ENCODE assay signal across 24 cellular contexts in the genomic region with DNA sequence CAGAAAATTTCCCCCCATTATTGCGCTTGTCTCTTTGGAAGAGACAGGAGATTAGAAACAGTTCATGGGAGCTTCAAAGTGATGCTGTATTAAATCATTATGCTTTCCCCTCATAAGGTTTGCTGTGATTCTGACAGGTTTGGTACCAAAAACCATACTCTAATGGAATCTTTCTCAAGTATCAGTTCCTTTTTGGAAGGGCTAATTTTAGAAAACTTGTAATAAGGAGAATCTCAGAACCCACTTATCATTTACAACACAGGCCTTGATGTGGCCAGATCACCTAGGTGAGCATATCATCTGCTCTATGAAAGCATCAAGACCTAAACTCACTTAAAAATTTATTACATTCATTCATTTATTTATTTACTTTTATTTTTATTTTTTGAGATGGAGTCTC. TPM values are rescaled to one million over a fixed set of nuclear protein-coding genes. Genes with fewer than 3 reads are reported as not detected.
A peak's percentile ranks its signal among the peaks of the same experiment; 100 is the strongest.
DNase-seq lines count a peak whose midpoint lies in the region; ATAC-seq and TF ChIP-seq lines count a peak whose summit lies in the region.
"Had no signal": no experiment of that assay in that cellular context is flagged by ENCODE, and none has a peak within 500 bp of the region (broad histone marks: within the 10 kb centered on the region; RNA-seq: fewer than 3 reads in every experiment).

No MANE protein-coding gene starts in this region.

- H3K14ac ChIP-seq in IMR-90 (replicated peaks; ENCODE audit: low read depth, low read length) = no peak overlapping the region

- no peaks in the 10 kb centered on the region for H3K27me3 ChIP-seq in IMR-90 (ENCODE audit: control insufficient read depth, insufficient read depth, low read length)
- H3K27me3 ChIP-seq: BE2C, Peyer's patch, SJSA1 had no signal

- ATAC-seq in GM19395 (IDR thresholded peaks at IDR 0.05; ENCODE audit: unreplicated experiment) = peak; percentile 62
- ATAC-seq in IMR-90 (ENCODE audit: low read depth) = no peak
- ATAC-seq in stimulated activated naive B cell treated with anti-CD40 and anti-IgM and Interleukin-4, amounts not matched to agents 10 μg/mL and 1 μg/mL and 100 μg/mL, for 72 hours (replicated peaks) = peak; percentile 94 to 99
- ATAC-seq: A549, HepG2 had no signal

- H3K4me2 ChIP-seq in IMR-90 (ENCODE audit: low read depth, low read length) = no peak overlapping the region
- H3K4me2 ChIP-seq: A549 had no signal

- H3K79me1 ChIP-seq in IMR-90 (ENCODE audit: low read depth in 1 of 2, low read length in 2 of 2) = peaks cover 18 to 39% of the 10 kb centered on the region in 2 experiments; a peak in 3 of 4 replicates

- peaks cover 6% of the 10 kb centered on the region; the same call in 1 of the 2 replicates for H4K20me1 ChIP-seq in IMR-90 (ENCODE audit: insufficient read depth, low read length)

- H3K56ac ChIP-seq in IMR-90 (ENCODE audit: extremely low read depth, insufficient read depth, low read length) = no peak overlapping the region

- H2AFZ ChIP-seq in IMR-90 (replicated peaks; ENCODE audit: low read length, poor library complexity) = no peak overlapping the region

- TF ChIP-seq POLR2A in IMR-90 (IDR thresholded peaks at IDR 0.05; ENCODE audit: low read depth, low read length) = no peak

- H3K4me3 Mint-ChIP-seq in stimulated activated naive B cell treated with anti-CD40 and anti-IgM and Interleukin-4, amounts not matched to agents 10 μg/mL and 1 μg/mL and 100 μg/mL, for 72 hours = no peak overlapping the region
- H3K4me3 Mint-ChIP-seq in glutamatergic neuron (ENCODE audit: unreplicated experiment) = no peak overlapping the region

- H2AK5ac ChIP-seq in IMR-90 (ENCODE audit: low read depth, low read length) = no peak overlapping the region

- peak overlapping the region; percentile 25 for H3K27ac Mint-ChIP-seq in stimulated activated naive B cell treated with anti-CD40 and anti-IgM and Interleukin-4, amounts not matched to agents 10 μg/mL and 1 μg/mL and 100 μg/mL, for 72 hours
- H3K27ac Mint-ChIP-seq in glutamatergic neuron (ENCODE audit: unreplicated experiment) = no peak overlapping the region

- no peak overlapping the region for H2BK15ac ChIP-seq in IMR-90 (ENCODE audit: low read depth, low read length)

- H2BK120ac ChIP-seq in IMR-90 (ENCODE audit: low read depth, low read length) = no peak overlapping the region

- 0 out of 2 replicates have a peak overlapping the region, but pooled peaks have one; percentile 46 for H3K23ac ChIP-seq in IMR-90 (ENCODE audit: low read depth, low read length)

- no peaks in the 10 kb centered on the region for H3K9me3 Mint-ChIP-seq in stimulated activated naive B cell treated with anti-CD40 and anti-IgM and Interleukin-4, amounts not matched to agents 10 μg/mL and 1 μg/mL and 100 μg/mL, for 72 hours
- H3K9me3 Mint-ChIP-seq in glutamatergic neuron (ENCODE audit: unreplicated experiment) = peaks cover 2% of the 10 kb centered on the region

- H3K36me3 ChIP-seq in IMR-90 (ENCODE audit: control insufficient read depth, insufficient read depth, low read length) = peaks cover 24% of the 10 kb centered on the region

- intact Hi-C loops in IMR-90 (cut with micrococcal nuclease) = no loop called here

- H2BK5ac ChIP-seq in IMR-90 (ENCODE audit: low read depth, low read length, poor library complexity, severe bottlenecking) = no peak overlapping the region

- TF ChIP-seq CTCF in GM12865 (IDR thresholded peaks at IDR 0.05; ENCODE audit: insufficient read depth, low read depth, low read length, missing control alignments) (no peak), IMR-90 (conservative IDR thresholded peaks at IDR 0.05; ENCODE audit: low read depth, low read length) (no peak), glutamatergic neuron (IDR thresholded peaks at IDR 0.05; ENCODE audit: partially characterized antibody, unreplicated experiment) (no peak)

- no CpG with 5 or more reads among the region's 1 CpG for WGBS in IMR-90 (ENCODE audit: extremely low coverage in 2 of 2, insufficient read length in 1 of 2), 2 experiments

- no peak overlapping the region for H3K4ac ChIP-seq in IMR-90 (ENCODE audit: low read depth, low read length)

- no peak overlapping the region for H2AK9ac ChIP-seq in IMR-90 (replicated peaks; ENCODE audit: low read depth, low read length, poor library complexity)

- TF ChIP-seq RAD21 in IMR-90 (IDR thresholded peaks at IDR 0.05; ENCODE audit: low read length) = no peak

- peaks cover 6% of the 10 kb centered on the region; the same call in 1 of the 2 replicates for H3K9me1 ChIP-seq in IMR-90 (ENCODE audit: insufficient read depth, low read length)

- H3K9ac ChIP-seq in IMR-90 (ENCODE audit: low read depth, low read length) = no peak overlapping the region

- BruUV-seq in IMR-90 (replicated peaks; lab: Mats Ljungman, UMichigan) = no TSS peak

- no peak overlapping the region for H4K5ac ChIP-seq in IMR-90 (ENCODE audit: low read depth, low read length)

- in situ Hi-C loops in IMR-90 (cut with MboI; ENCODE audit: low sequenced_read_pairs) = no loop called here

- POLR2A ChIA-PET in IMR-90 (lab: Charles Lee; ENCODE audit: unreplicated experiment) = no interaction called here

- H4K8ac ChIP-seq in IMR-90 (ENCODE audit: low read depth in 2 of 2, low read length in 2 of 2) = no peak overlapping the region

- peaks cover 41 to 51% of the 10 kb centered on the region in 2 donors for H3K36me3 Mint-ChIP-seq in stimulated activated naive B cell treated with anti-CD40 and anti-IgM and Interleukin-4, amounts not matched to agents 10 μg/mL and 1 μg/mL and 100 μg/mL, for 72 hours
- H3K36me3 Mint-ChIP-seq in glutamatergic neuron (ENCODE audit: unreplicated experiment) = no peaks in the 10 kb centered on the region

- no peak overlapping the region for H3K18ac ChIP-seq in IMR-90 (ENCODE audit: low read depth, low read length)

- CTCF ChIA-PET in IMR-90 (lab: Yijun Ruan, JAX) = interaction anchor here (1.0 kb wide), 1 partner anchor 13 kb away, joined by 3 read pairs; no protein-coding TSS in a partner anchor

- H3K27ac ChIP-seq in IMR-90 (ENCODE audit: insufficient read depth, low read length) = no peak overlapping the region
- H3K27ac ChIP-seq: A549, HL-60, Peyer's patch, SJSA1 had no signal

- no peak overlapping the region for H2BK20ac ChIP-seq in IMR-90 (ENCODE audit: low read depth, low read length)

- H3K4me3 ChIP-seq in GM12865 (ENCODE audit: low read depth, low read length) = no peak overlapping the region
- H3K4me3 ChIP-seq in IMR-90 (ENCODE audit: insufficient read depth, low read depth, low read length) = no peak overlapping the region
- H3K4me3 ChIP-seq: A549, Peyer's patch, SJSA1 had no signal

- DNase-seq in GM12865 (ENCODE audit: low read depth) = peak; percentile 63
- DNase-seq in IMR-90 = no peak
- peak; percentile 17 for DNase-seq in stimulated activated naive B cell treated with anti-CD40 and anti-IgM and Interleukin-4, amounts not matched to agents 10 μg/mL and 1 μg/mL and 100 μg/mL, for 72 hours
- DNase-seq in T-helper 1 cell = no peak
- DNase-seq in glutamatergic neuron = no peak
- DNase-seq in HuH-7.5 (ENCODE audit: low spot score) = no peak
- DNase-seq: BE2C; EL; GF-D8; KG1; NCI-H1105 treated with DMSO at 0.1 percent for 48 hours; NCI-H2081; NCI-H2171; NCI-H345; NCI-H524; NCI-H774; NK-92 treated with Interleukin-12 subunit alpha and Interleukin-12 subunit beta, amount 100 ng/mL, for 24 hours; Peyer's patch; T-helper 9 cell had no signal

- peaks cover 9 to 24% of the 10 kb centered on the region in 2 donors for H3K4me1 Mint-ChIP-seq in stimulated activated naive B cell treated with anti-CD40 and anti-IgM and Interleukin-4, amounts not matched to agents 10 μg/mL and 1 μg/mL and 100 μg/mL, for 72 hours
- peaks cover 12% of the 10 kb centered on the region for H3K4me1 Mint-ChIP-seq in glutamatergic neuron (ENCODE audit: low read depth, unreplicated experiment)

- H3K4me1 ChIP-seq in IMR-90 (ENCODE audit: control insufficient read depth, insufficient read depth, low read length) = peaks cover 15% of the 10 kb centered on the region
- H3K4me1 ChIP-seq: A549, BE2C, Peyer's patch had no signal

- dilution Hi-C loops in IMR-90 (cut with HindIII; ENCODE audit: low sequenced_read_pairs, unreplicated experiment) = no loop called here

- no peak overlapping the region for H4K91ac ChIP-seq in IMR-90 (ENCODE audit: insufficient read depth, low read depth, low read length)

- H3K9me3 ChIP-seq in IMR-90 (ENCODE audit: control insufficient read depth, insufficient read depth, low read length) = no peaks in the 10 kb centered on the region
- H3K9me3 ChIP-seq: A549, BE2C, Peyer's patch, SJSA1 had no signal

- no peaks in the 10 kb centered on the region for H3K27me3 Mint-ChIP-seq in stimulated activated naive B cell treated with anti-CD40 and anti-IgM and Interleukin-4, amounts not matched to agents 10 μg/mL and 1 μg/mL and 100 μg/mL, for 72 hours
- peaks cover 2% of the 10 kb centered on the region for H3K27me3 Mint-ChIP-seq in glutamatergic neuron (ENCODE audit: unreplicated experiment)

TF ChIP-seq in IMR-90, 13 proteins besides CTCF, POLR2A, EP300 and RAD21 (continues in another document):
- TF ChIP-seq NFE2L2 (IDR thresholded peaks at IDR 0.05; ENCODE audit: low read depth, low read length) (no peak), SMC3 (IDR thresholded peaks at IDR 0.05; ENCODE audit: low read depth, low read length) (no peak), CHD1 (IDR thresholded peaks at IDR 0.05; ENCODE audit: low read depth, low read length) (no peak), FOS (IDR thresholded peaks at IDR 0.05; ENCODE audit: low read depth, low read length) (no peak), RCOR1 (IDR thresholded peaks at IDR 0.05; ENCODE audit: insufficient replicate concordance, low read length) (no peak), MXI1 (IDR thresholded peaks at IDR 0.05; ENCODE audit: borderline replicate concordance, low read depth, low read length) (no peak)
- TF ChIP-seq, protein P1, sequence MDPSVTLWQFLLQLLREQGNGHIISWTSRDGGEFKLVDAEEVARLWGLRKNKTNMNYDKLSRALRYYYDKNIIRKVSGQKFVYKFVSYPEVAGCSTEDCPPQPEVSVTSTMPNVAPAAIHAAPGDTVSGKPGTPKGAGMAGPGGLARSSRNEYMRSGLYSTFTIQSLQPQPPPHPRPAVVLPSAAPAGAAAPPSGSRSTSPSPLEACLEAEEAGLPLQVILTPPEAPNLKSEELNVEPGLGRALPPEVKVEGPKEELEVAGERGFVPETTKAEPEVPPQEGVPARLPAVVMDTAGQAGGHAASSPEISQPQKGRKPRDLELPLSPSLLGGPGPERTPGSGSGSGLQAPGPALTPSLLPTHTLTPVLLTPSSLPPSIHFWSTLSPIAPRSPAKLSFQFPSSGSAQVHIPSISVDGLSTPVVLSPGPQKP (IDR thresholded peaks at IDR 0.05; ENCODE audit: borderline replicate concordance, low read depth, low read length) = no peak

RNA-seq across cellular contexts. Expression of a gene that starts 51.2 kb away (rescaled TPM):
- total RNA-seq in IMR-90 (2012; rRNA removed) = 1.1 and 1.3 TPM in 2 replicates
- polyA plus RNA-seq in IMR-90 (2012; rRNA removed) = 6.8 and 7.4 TPM in 2 replicates
- 4.7 and 5.8 TPM in 2 replicates for polyA plus RNA-seq in IMR-90 (2012; cell fraction: cytosol; rRNA removed)
- polyA plus RNA-seq in IMR-90 (2012; cell fraction: nucleus; rRNA removed; ENCODE audit: low replicate concordance) = 19.6 and 42.6 TPM in 2 replicates
- 178 TPM for total RNA-seq in glutamatergic neuron (ENCODE audit: unreplicated experiment)

Comparison
In these comparisons a context has a peak if more than half of its experiments do, and no peak if none do; other contexts are left out.
1. DNase-seq: peak in GM12865 (single experiment) and stimulated activated naive B cell treated with anti-CD40 and anti-IgM and Interleukin-4, amounts not matched to agents 10 μg/mL and 1 μg/mL and 100 μg/mL, for 72 hours (single experiment); none in IMR-90 (single experiment), T-helper 1 cell (0 of 5), glutamatergic neuron (single experiment) and HuH-7.5 (single experiment).
2. RNA of a gene that starts 51.2 kb away (total RNA-seq): 178 TPM in glutamatergic neuron (single experiment); 1.1 to 1.3 TPM in IMR-90; every median in the first group is over 10 times any median in the second.